Comparison of ENCODE assay signal across 21 cellular contexts in the genomic region with DNA sequence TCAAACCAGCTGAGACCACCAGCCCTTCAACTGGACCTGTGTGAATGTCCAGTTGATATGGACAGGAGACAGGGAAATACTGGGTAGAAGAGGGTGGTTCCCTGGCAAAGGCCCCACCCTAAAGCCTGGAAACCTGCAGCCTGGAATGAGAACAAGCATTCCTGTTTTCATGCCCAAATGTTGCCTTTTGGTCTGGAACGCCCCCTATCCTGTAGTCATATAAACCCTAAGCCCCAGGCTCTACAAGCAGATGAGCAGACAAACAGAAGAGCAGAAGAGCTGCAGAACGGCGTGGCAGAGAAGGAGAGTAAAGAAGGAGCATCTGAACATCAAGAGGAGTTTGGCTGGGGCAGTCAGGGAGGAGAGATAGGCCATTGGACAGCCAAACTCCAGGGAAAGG. TPM values are rescaled to one million over a fixed set of nuclear protein-coding genes. Genes with fewer than 3 reads are reported as not detected.
A peak's percentile ranks its signal among the peaks of the same experiment; 100 is the strongest.
DNase-seq lines count a peak whose midpoint lies in the region; ATAC-seq and TF ChIP-seq lines count a peak whose summit lies in the region.
"Had no signal": no experiment of that assay in that cellular context is flagged by ENCODE, and none has a peak within 500 bp of the region (broad histone marks: within the 10 kb centered on the region; RNA-seq: fewer than 3 reads in every experiment).

No MANE protein-coding gene starts in this region.

- TF ChIP-seq CTCF in mammary epithelial cell (conservative IDR thresholded peaks at IDR 0.05 in 1 of 2, IDR thresholded peaks at IDR 0.05 in 1 of 2; ENCODE audit: extremely low read depth in 1 of 2, insufficient read depth in 1 of 2, low read depth in 1 of 2, low read length in 2 of 2) (no peak), MCF 10A (IDR thresholded peaks at IDR 0.05; ENCODE audit: unreplicated experiment) (no peak), endothelial cell (IDR thresholded peaks at IDR 0.05; ENCODE audit: unreplicated experiment) (no peak)

- no peaks in the 10 kb centered on the region for H3K9me3 Mint-ChIP-seq in MCF 10A (ENCODE audit: unreplicated experiment)
- H3K9me3 Mint-ChIP-seq in endothelial cell (ENCODE audit: unreplicated experiment), result no peaks in the 10 kb centered on the region
- H3K9me3 Mint-ChIP-seq in stimulated activated memory B cell treated with anti-CD40 and anti-IgM and Interleukin-4, amounts not matched to agents 10 μg/mL and 1 μg/mL and 100 μg/mL, for 72 hours, result no peaks in the 10 kb centered on the region
- H3K9me3 Mint-ChIP-seq in activated T-cell treated with anti-CD3 and anti-CD28 coated beads, Interleukin-2, amount 50 U/mL, for 24 hours, result no peaks in the 10 kb centered on the region
- H3K9me3 Mint-ChIP-seq: activated naive CD8-positive, alpha-beta T cell treated with anti-CD3 and anti-CD28 coated beads, Interleukin-2, amount 10 ng/mL, durations not matched to agents 7 days and 5 days had no signal

- dilution Hi-C loops in mammary epithelial cell (cut with HindIII; ENCODE audit: low sequenced_read_pairs), result loop anchor here (5.0 kb wide), 1 partner anchor 74 kb away; no protein-coding TSS in a partner anchor

- no peak for DNase-seq in mammary epithelial cell
- no peak for DNase-seq in MCF 10A (ENCODE audit: unreplicated experiment)
- DNase-seq in NCI-H1694 (lab: John Stamatoyannopoulos, UW), result peak; percentile 63
- DNase-seq in endothelial cell (ENCODE audit: low spot score), result no peak
- no peak for DNase-seq in stimulated activated CD4-positive, alpha-beta T cell treated with anti-CD3 and anti-CD28 coated beads, Interleukin-12 subunit alpha, Interleukin-12 subunit beta, amount 100 ng/mL, for 4 hours
- no peak for DNase-seq in NCI-H1092 treated with DMSO at 0.1 percent for 48 hours (lab: John Stamatoyannopoulos, UW)
- no peak for DNase-seq in activated T-cell treated with anti-CD3 and anti-CD28 coated beads, Interleukin-2, amount 50 U/mL, for 24 hours
- DNase-seq: ACHN; activated CD4-positive, alpha-beta T cell treated with anti-CD3 and anti-CD28 coated beads, Interleukin-2, amount 50 U/mL, for 4 hours; activated naive CD8-positive, alpha-beta T cell treated with anti-CD3 and anti-CD28 coated beads, Interleukin-2, amount 10 ng/mL, durations not matched to agents 7 days and 5 days; activated T-cell treated with anti-CD3 and anti-CD28 coated beads, Interleukin-2, amount 50 U/mL, for 48 hours; body of pancreas; NCI-H1048; NCI-H2081; stimulated activated CD4-positive, alpha-beta T cell treated with anti-CD3 and anti-CD28 coated beads, Interleukin-4, amount 100 ng/mL, for 4 hours had no signal

- H2AFZ ChIP-seq in mammary epithelial cell (ENCODE audit: low read depth, low read length), result peak overlapping the region; percentile 40

- H3K4me1 ChIP-seq in mammary epithelial cell (ENCODE audit: insufficient read depth, low read length), result peaks cover 44% of the 10 kb centered on the region

- no peak overlapping the region for H3K9ac ChIP-seq in mammary epithelial cell (ENCODE audit: insufficient read depth, low read length)

- BruUV-seq in mammary epithelial cell (replicated peaks; lab: Mats Ljungman, UMichigan) (no TSS peak), MCF 10A (replicated peaks; lab: Mats Ljungman, UMichigan) (no TSS peak)

- H3K27me3 Mint-ChIP-seq in MCF 10A (ENCODE audit: insufficient read depth, unreplicated experiment) (no peaks in the 10 kb centered on the region), endothelial cell (ENCODE audit: unreplicated experiment) (peaks cover 3% of the 10 kb centered on the region)
- no peaks in the 10 kb centered on the region for H3K27me3 Mint-ChIP-seq in stimulated activated memory B cell treated with anti-CD40 and anti-IgM and Interleukin-4, amounts not matched to agents 10 μg/mL and 1 μg/mL and 100 μg/mL, for 72 hours
- no peaks in the 10 kb centered on the region for H3K27me3 Mint-ChIP-seq in activated T-cell treated with anti-CD3 and anti-CD28 coated beads, Interleukin-2, amount 50 U/mL, for 24 hours
- H3K27me3 Mint-ChIP-seq: activated naive CD8-positive, alpha-beta T cell treated with anti-CD3 and anti-CD28 coated beads, Interleukin-2, amount 10 ng/mL, durations not matched to agents 7 days and 5 days had no signal

- no peaks in the 10 kb centered on the region for H3K79me2 ChIP-seq in mammary epithelial cell (ENCODE audit: insufficient read depth, low read length)

- intact Hi-C loops in mammary epithelial cell (cut with micrococcal nuclease), result no loop called here
- intact Hi-C loops in MCF 10A (cut with micrococcal nuclease), result no loop called here

- H4K20me1 ChIP-seq in mammary epithelial cell (ENCODE audit: insufficient read depth, low read length), result no peaks in the 10 kb centered on the region

- in situ Hi-C loops in mammary epithelial cell (cut with MboI; ENCODE audit: low sequenced_read_pairs in 2 of 2), result no loop called here

- no peak for ATAC-seq in stimulated activated memory B cell treated with anti-CD40 and anti-IgM and Interleukin-4, amounts not matched to agents 10 μg/mL and 1 μg/mL and 100 μg/mL, for 72 hours
- ATAC-seq: body of pancreas had no signal

- H3K27me3 ChIP-seq in mammary epithelial cell (ENCODE audit: insufficient read depth, low read length), result no peaks in the 10 kb centered on the region
- H3K27me3 ChIP-seq: body of pancreas, vagina had no signal

- peaks cover 15% of the 10 kb centered on the region for H3K36me3 Mint-ChIP-seq in MCF 10A (ENCODE audit: insufficient read depth, unreplicated experiment)
- H3K36me3 Mint-ChIP-seq in endothelial cell (ENCODE audit: low read depth, unreplicated experiment), result no peaks in the 10 kb centered on the region
- no peaks in the 10 kb centered on the region for H3K36me3 Mint-ChIP-seq in stimulated activated memory B cell treated with anti-CD40 and anti-IgM and Interleukin-4, amounts not matched to agents 10 μg/mL and 1 μg/mL and 100 μg/mL, for 72 hours
- no peaks in the 10 kb centered on the region for H3K36me3 Mint-ChIP-seq in activated T-cell treated with anti-CD3 and anti-CD28 coated beads, Interleukin-2, amount 50 U/mL, for 24 hours (ENCODE audit: low read depth)
- H3K36me3 Mint-ChIP-seq: activated naive CD8-positive, alpha-beta T cell treated with anti-CD3 and anti-CD28 coated beads, Interleukin-2, amount 10 ng/mL, durations not matched to agents 7 days and 5 days had no signal

- H3K27ac Mint-ChIP-seq in MCF 10A (ENCODE audit: low read depth, unreplicated experiment) (no peak overlapping the region), endothelial cell (ENCODE audit: unreplicated experiment) (peak overlapping the region; percentile 48)
- peak overlapping the region; percentile 97 for H3K27ac Mint-ChIP-seq in stimulated activated memory B cell treated with anti-CD40 and anti-IgM and Interleukin-4, amounts not matched to agents 10 μg/mL and 1 μg/mL and 100 μg/mL, for 72 hours
- H3K27ac Mint-ChIP-seq in activated T-cell treated with anti-CD3 and anti-CD28 coated beads, Interleukin-2, amount 50 U/mL, for 24 hours, result no peak overlapping the region
- H3K27ac Mint-ChIP-seq: progenitor cell of endocrine pancreas had no signal

- H3K9me3 ChIP-seq in mammary epithelial cell (replicated peaks; ENCODE audit: insufficient read depth, low read length), result no peaks in the 10 kb centered on the region
- H3K9me3 ChIP-seq: body of pancreas, vagina had no signal

- POLR2A ChIA-PET in MCF 10A (lab: Yijun Ruan, JAX), result interaction anchor here (1.3 to 8.4 kb wide), 7 partner anchors 7 to 37 kb away, joined by 3 to 139 read pairs (median 30); partner anchors contain the start of gene SYPL1

- peaks cover 37% of the 10 kb centered on the region for H3K4me1 Mint-ChIP-seq in MCF 10A (ENCODE audit: insufficient read depth, unreplicated experiment)
- peaks cover 58% of the 10 kb centered on the region for H3K4me1 Mint-ChIP-seq in endothelial cell (ENCODE audit: unreplicated experiment)
- peaks cover 89% of the 10 kb centered on the region for H3K4me1 Mint-ChIP-seq in stimulated activated memory B cell treated with anti-CD40 and anti-IgM and Interleukin-4, amounts not matched to agents 10 μg/mL and 1 μg/mL and 100 μg/mL, for 72 hours
- H3K4me1 Mint-ChIP-seq in activated T-cell treated with anti-CD3 and anti-CD28 coated beads, Interleukin-2, amount 50 U/mL, for 24 hours (ENCODE audit: low read depth), result peaks cover 54% of the 10 kb centered on the region

- WGBS in mammary epithelial cell (ENCODE audit: low coverage, missing lambda C conversion rate), result 35% methylated on average over 3 of the region's 3 CpGs

- H3K36me3 ChIP-seq in mammary epithelial cell (ENCODE audit: insufficient read depth, low read length), result no peaks in the 10 kb centered on the region
- H3K36me3 ChIP-seq: vagina had no signal

- no peak overlapping the region for H3K27ac ChIP-seq in mammary epithelial cell (ENCODE audit: insufficient read depth, low read depth, low read length)
- H3K27ac ChIP-seq: HL-60, vagina had no signal

- CTCF ChIA-PET in mammary epithelial cell (lab: Charles Lee; ENCODE audit: low non-redundant PET) (no interaction called here), MCF 10A (lab: Yijun Ruan, JAX) (interaction anchor here (0.9 to 6.2 kb wide), 5 partner anchors 9 to 80 kb away, joined by 3 to 39 read pairs (median 4); no protein-coding TSS in a partner anchor)

- no peak overlapping the region for H3K4me3 ChIP-seq in mammary epithelial cell (replicated peaks in 1 of 3; ENCODE audit: insufficient read depth in 1 of 3, low read depth in 2 of 3, low read length in 3 of 3)
- H3K4me3 ChIP-seq: body of pancreas, lung, smooth muscle cell, vagina had no signal

- H3K4me3 Mint-ChIP-seq in MCF 10A (ENCODE audit: unreplicated experiment) (no peak overlapping the region), endothelial cell (ENCODE audit: unreplicated experiment) (no peak overlapping the region)
- H3K4me3 Mint-ChIP-seq in stimulated activated memory B cell treated with anti-CD40 and anti-IgM and Interleukin-4, amounts not matched to agents 10 μg/mL and 1 μg/mL and 100 μg/mL, for 72 hours, result peak overlapping the region; percentile 40
- no peak overlapping the region for H3K4me3 Mint-ChIP-seq in activated T-cell treated with anti-CD3 and anti-CD28 coated beads, Interleukin-2, amount 50 U/mL, for 24 hours
- H3K4me3 Mint-ChIP-seq: activated naive CD8-positive, alpha-beta T cell treated with anti-CD3 and anti-CD28 coated beads, Interleukin-2, amount 10 ng/mL, durations not matched to agents 7 days and 5 days had no signal

- H3K4me2 ChIP-seq in mammary epithelial cell (ENCODE audit: insufficient read depth, low read depth, low read length), result no peak overlapping the region
- H3K4me2 ChIP-seq: smooth muscle cell had no signal

RNA-seq across cellular contexts. Expression of gene SYPL1, which starts 38.4 kb away (rescaled TPM):
- total RNA-seq in mammary epithelial cell, result 100 to 1,000 TPM in 1 of 2 donors, 10 to 100 TPM in 1; 74.3 to 124 TPM
- polyA plus RNA-seq in mammary epithelial cell, result 131 TPM
- 278 TPM for polyA minus RNA-seq in mammary epithelial cell
- 77.6 and 92.1 TPM in 2 replicates for total RNA-seq in MCF 10A (2022)
- 92.7 TPM for total RNA-seq in endothelial cell (ENCODE audit: unreplicated experiment)

Comparison
In these comparisons a context has a peak if more than half of its experiments do, and no peak if none do; other contexts are left out.
1. H3K27ac Mint-ChIP-seq: peak in endothelial cell (single experiment) and stimulated activated memory B cell treated with anti-CD40 and anti-IgM and Interleukin-4, amounts not matched to agents 10 μg/mL and 1 μg/mL and 100 μg/mL, for 72 hours (single experiment); none in MCF 10A (single experiment) and activated T-cell treated with anti-CD3 and anti-CD28 coated beads, Interleukin-2, amount 50 U/mL, for 24 hours (single experiment).